Comparison of ENCODE assay signal across 10 cellular contexts in the genomic region with DNA sequence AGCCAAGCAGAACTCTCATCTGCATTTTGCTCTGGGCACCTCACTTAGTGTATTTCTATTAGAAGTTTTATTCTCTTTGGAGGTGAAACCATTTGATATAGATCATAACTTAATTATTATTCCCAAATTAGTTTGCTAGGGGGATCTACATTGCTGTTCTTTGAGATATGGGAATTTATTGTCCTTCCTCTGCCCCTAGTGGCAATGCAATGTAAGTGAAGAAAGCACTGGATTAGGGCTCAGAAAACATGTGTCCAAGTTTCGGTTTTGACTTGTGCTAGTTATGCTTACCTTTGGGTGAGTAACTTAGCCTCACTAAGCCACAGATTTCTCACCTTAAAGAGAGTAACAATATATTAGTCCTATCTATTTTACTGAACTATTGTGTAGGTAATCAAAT. TPM values are rescaled to one million over a fixed set of nuclear protein-coding genes. Genes with fewer than 3 reads are reported as not detected.
DNase-seq lines count a peak whose midpoint lies in the region; ATAC-seq and TF ChIP-seq lines count a peak whose summit lies in the region.
"Had no signal": no experiment of that assay in that cellular context is flagged by ENCODE, and none has a peak within 500 bp of the region (broad histone marks: within the 10 kb centered on the region; RNA-seq: fewer than 3 reads in every experiment).

No MANE protein-coding gene starts in this region.

- no peak overlapping the region for H3K4me3 ChIP-seq in coronary artery

- intact Hi-C loops in activated T-helper 1 cell treated with anti-CD3 and anti-CD28 coated beads, Interleukin-12 subunit alpha, Interleukin-12 subunit beta, Interleukin-2, Interleukin-4 antibody, amounts not matched to agents 30 ng/mL and 10 ng/mL and 1 ng/mL, durations not matched to agents 14 hours and 24 hours and 36 hours (cut with micrococcal nuclease), result no loop called here

- TF ChIP-seq CTCF in coronary artery (IDR thresholded peaks at IDR 0.05) (peak; percentile 26), progenitor cell of endocrine pancreas (IDR thresholded peaks at IDR 0.05; ENCODE audit: unreplicated experiment) (peak; percentile 61)

- H3K36me3 Mint-ChIP-seq in progenitor cell of endocrine pancreas (ENCODE audit: insufficient read depth), result no peaks in the 10 kb centered on the region
- no peaks in the 10 kb centered on the region for H3K36me3 Mint-ChIP-seq in activated T-helper 1 cell treated with anti-CD3 and anti-CD28 coated beads, Interleukin-12 subunit alpha, Interleukin-12 subunit beta, Interleukin-2, Interleukin-4 antibody, amounts not matched to agents 30 ng/mL and 10 ng/mL and 1 ng/mL, durations not matched to agents 14 hours and 24 hours and 36 hours (ENCODE audit: low read depth)
- H3K36me3 Mint-ChIP-seq: IgD-negative memory B cell had no signal

- H3K27me3 Mint-ChIP-seq in progenitor cell of endocrine pancreas, result no peaks in the 10 kb centered on the region
- peaks cover 10% of the 10 kb centered on the region for H3K27me3 Mint-ChIP-seq in activated T-helper 1 cell treated with anti-CD3 and anti-CD28 coated beads, Interleukin-12 subunit alpha, Interleukin-12 subunit beta, Interleukin-2, Interleukin-4 antibody, amounts not matched to agents 30 ng/mL and 10 ng/mL and 1 ng/mL, durations not matched to agents 14 hours and 24 hours and 36 hours (ENCODE audit: insufficient read depth)

- H3K9me3 Mint-ChIP-seq in progenitor cell of endocrine pancreas (ENCODE audit: low read depth), result peaks cover 14% of the 10 kb centered on the region
- H3K9me3 Mint-ChIP-seq in activated T-helper 1 cell treated with anti-CD3 and anti-CD28 coated beads, Interleukin-12 subunit alpha, Interleukin-12 subunit beta, Interleukin-2, Interleukin-4 antibody, amounts not matched to agents 30 ng/mL and 10 ng/mL and 1 ng/mL, durations not matched to agents 14 hours and 24 hours and 36 hours, result peaks cover 5% of the 10 kb centered on the region
- H3K9me3 Mint-ChIP-seq: central memory CD8-positive, alpha-beta T cell had no signal

- no peak overlapping the region for H3K27ac Mint-ChIP-seq in progenitor cell of endocrine pancreas
- H3K27ac Mint-ChIP-seq in activated T-helper 1 cell treated with anti-CD3 and anti-CD28 coated beads, Interleukin-12 subunit alpha, Interleukin-12 subunit beta, Interleukin-2, Interleukin-4 antibody, amounts not matched to agents 30 ng/mL and 10 ng/mL and 1 ng/mL, durations not matched to agents 14 hours and 24 hours and 36 hours, result no peak overlapping the region
- H3K27ac Mint-ChIP-seq: IgD-negative memory B cell had no signal

- ATAC-seq in GM19023 (IDR thresholded peaks at IDR 0.05; ENCODE audit: unreplicated experiment), result no peak

- peak; percentile 38 for DNase-seq in Daoy (ENCODE audit: low read depth)
- peak; percentile 62 for DNase-seq in LoVo (ENCODE audit: low spot score)
- no peak for DNase-seq in coronary artery (ENCODE audit: low spot score)
- DNase-seq in progenitor cell of endocrine pancreas (ENCODE audit: low spot score, unreplicated experiment), result no peak
- no peak for DNase-seq in NCI-H1417 (lab: John Stamatoyannopoulos, UW)
- no peak for DNase-seq in stimulated activated CD4-positive, alpha-beta T cell treated with anti-CD3 and anti-CD28 coated beads, Interleukin-4, amount 100 ng/mL, for 4 hours
- DNase-seq in activated T-helper 1 cell treated with anti-CD3 and anti-CD28 coated beads, Interleukin-12 subunit alpha, Interleukin-12 subunit beta, Interleukin-2, Interleukin-4 antibody, amounts not matched to agents 30 ng/mL and 10 ng/mL and 1 ng/mL, durations not matched to agents 14 hours and 24 hours and 36 hours (ENCODE audit: low spot score), result no peak

- H3K4me1 Mint-ChIP-seq in progenitor cell of endocrine pancreas (ENCODE audit: low read depth), result peaks cover 23% of the 10 kb centered on the region
- H3K4me1 Mint-ChIP-seq in activated T-helper 1 cell treated with anti-CD3 and anti-CD28 coated beads, Interleukin-12 subunit alpha, Interleukin-12 subunit beta, Interleukin-2, Interleukin-4 antibody, amounts not matched to agents 30 ng/mL and 10 ng/mL and 1 ng/mL, durations not matched to agents 14 hours and 24 hours and 36 hours (ENCODE audit: low read depth), result peaks cover 6% of the 10 kb centered on the region

- H3K27ac ChIP-seq in coronary artery, result no peak overlapping the region

- H3K4me3 Mint-ChIP-seq in progenitor cell of endocrine pancreas (ENCODE audit: low read depth), result no peak overlapping the region
- H3K4me3 Mint-ChIP-seq in activated T-helper 1 cell treated with anti-CD3 and anti-CD28 coated beads, Interleukin-12 subunit alpha, Interleukin-12 subunit beta, Interleukin-2, Interleukin-4 antibody, amounts not matched to agents 30 ng/mL and 10 ng/mL and 1 ng/mL, durations not matched to agents 14 hours and 24 hours and 36 hours, result no peak overlapping the region
- H3K4me3 Mint-ChIP-seq: central memory CD8-positive, alpha-beta T cell; IgD-negative memory B cell had no signal

RNA-seq across cellular contexts. Expression of gene KRT39, which starts 2.9 kb away (rescaled TPM):
- total RNA-seq in Daoy (2014; rRNA removed; shearing (Covaris generic)), result not detected in 2 replicates
- not detected in 2 replicates for total RNA-seq in progenitor cell of endocrine pancreas
- not detected in 2 replicates for total RNA-seq in activated T-helper 1 cell treated with anti-CD3 and anti-CD28 coated beads, Interleukin-12 subunit alpha, Interleukin-12 subunit beta, Interleukin-2, Interleukin-4 antibody, amounts not matched to agents 30 ng/mL and 10 ng/mL and 1 ng/mL, durations not matched to agents 14 hours and 24 hours and 36 hours

RNA-seq across cellular contexts. Expression of gene KRT40, which starts 20.3 kb away (rescaled TPM):
- not detected in 2 replicates for total RNA-seq in Daoy (2014; rRNA removed; shearing (Covaris generic))
- total RNA-seq in progenitor cell of endocrine pancreas, result 0.13 TPM in 1 of 2 replicates, not detected in the other
- not detected in 2 replicates for total RNA-seq in activated T-helper 1 cell treated with anti-CD3 and anti-CD28 coated beads, Interleukin-12 subunit alpha, Interleukin-12 subunit beta, Interleukin-2, Interleukin-4 antibody, amounts not matched to agents 30 ng/mL and 10 ng/mL and 1 ng/mL, durations not matched to agents 14 hours and 24 hours and 36 hours

RNA-seq across cellular contexts. Expression of gene KRT23, which starts 26.4 kb away (rescaled TPM):
- not detected in 2 replicates for total RNA-seq in Daoy (2014; rRNA removed; shearing (Covaris generic))
- total RNA-seq in progenitor cell of endocrine pancreas, result 2.1 and 3.8 TPM in 2 replicates
- total RNA-seq in activated T-helper 1 cell treated with anti-CD3 and anti-CD28 coated beads, Interleukin-12 subunit alpha, Interleukin-12 subunit beta, Interleukin-2, Interleukin-4 antibody, amounts not matched to agents 30 ng/mL and 10 ng/mL and 1 ng/mL, durations not matched to agents 14 hours and 24 hours and 36 hours, result not detected in 2 replicates

RNA-seq across cellular contexts. Expression of gene KRTAP3-3, which starts 30.1 kb away (rescaled TPM):
- not detected in 2 replicates for total RNA-seq in Daoy (2014; rRNA removed; shearing (Covaris generic))
- not detected in 2 replicates for total RNA-seq in progenitor cell of endocrine pancreas
- total RNA-seq in activated T-helper 1 cell treated with anti-CD3 and anti-CD28 coated beads, Interleukin-12 subunit alpha, Interleukin-12 subunit beta, Interleukin-2, Interleukin-4 antibody, amounts not matched to agents 30 ng/mL and 10 ng/mL and 1 ng/mL, durations not matched to agents 14 hours and 24 hours and 36 hours, result not detected in 2 replicates

RNA-seq across cellular contexts. Expression of gene KRTAP3-2, which starts 35.9 kb away (rescaled TPM):
- total RNA-seq in Daoy (2014; rRNA removed; shearing (Covaris generic)), result not detected in 2 replicates
- total RNA-seq in progenitor cell of endocrine pancreas, result not detected in 2 replicates
- not detected in 2 replicates for total RNA-seq in activated T-helper 1 cell treated with anti-CD3 and anti-CD28 coated beads, Interleukin-12 subunit alpha, Interleukin-12 subunit beta, Interleukin-2, Interleukin-4 antibody, amounts not matched to agents 30 ng/mL and 10 ng/mL and 1 ng/mL, durations not matched to agents 14 hours and 24 hours and 36 hours

Comparison
In these comparisons a context has a peak if more than half of its experiments do, and no peak if none do; other contexts are left out.
1. DNase-seq: peak in Daoy (single experiment) and LoVo (single experiment); none in coronary artery (single experiment), progenitor cell of endocrine pancreas (single experiment), NCI-H1417 (0 of 3), stimulated activated CD4-positive, alpha-beta T cell treated with anti-CD3 and anti-CD28 coated beads, Interleukin-4, amount 100 ng/mL, for 4 hours (0 of 2) and activated T-helper 1 cell treated with anti-CD3 and anti-CD28 coated beads, Interleukin-12 subunit alpha, Interleukin-12 subunit beta, Interleukin-2, Interleukin-4 antibody, amounts not matched to agents 30 ng/mL and 10 ng/mL and 1 ng/mL, durations not matched to agents 14 hours and 24 hours and 36 hours (single experiment).